In the genomic region with DNA sequence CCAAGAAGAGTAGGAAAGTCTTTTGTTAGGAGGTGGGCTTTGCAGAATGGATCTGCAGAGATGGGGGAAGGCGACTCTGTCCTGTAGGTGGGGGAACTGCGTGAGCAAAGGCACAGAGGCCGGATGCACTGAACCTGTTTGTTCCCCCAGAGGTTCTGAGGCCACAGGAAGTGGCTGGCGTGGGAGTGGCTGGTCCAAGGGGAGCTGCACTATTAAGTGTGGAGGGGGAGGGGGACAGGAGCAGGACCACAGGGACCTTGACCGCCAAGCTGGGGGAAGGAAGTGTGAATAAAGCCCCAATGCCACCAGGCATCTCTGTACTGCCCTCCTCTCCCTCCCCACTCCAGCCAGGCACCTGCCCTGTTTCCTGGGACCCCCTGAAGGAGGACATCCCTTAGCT, we compare ENCODE assay signal across 10 cellular contexts. TPM values are rescaled to one million over a fixed set of nuclear protein-coding genes. Genes with fewer than 3 reads are reported as not detected.
DNase-seq lines count a peak whose midpoint lies in the region; ATAC-seq and TF ChIP-seq lines count a peak whose summit lies in the region.
"Had no signal": no experiment of that assay in that cellular context is flagged by ENCODE, and none has a peak within 500 bp of the region (broad histone marks: within the 10 kb centered on the region; RNA-seq: fewer than 3 reads in every experiment).

No MANE protein-coding gene starts in this region.

- in situ Hi-C loops in ACHN (cut with HindIII; ENCODE audit: low pct_ligation_motif_present, low pct_unique_long_range_greater_than_20kb, low sequenced_read_pairs) (no loop called here), G401 (cut with HindIII; ENCODE audit: low sequenced_read_pairs) (no loop called here)

- POLR2A ChIA-PET in T-cell (lab: Charles Lee), result no interaction called here

- peak in 2 of 4 experiments; percentile 61 to 65 for ATAC-seq in T-cell (replicated peaks in 1 of 4)

- peak; percentile 34 for DNase-seq in GDM1 (lab: John Stamatoyannopoulos, UW)
- peak; percentile 65 for DNase-seq in GM20000 (ENCODE audit: low spot score)
- peak in 5 of 34 experiments; percentile 2 to 31 (median 18) for DNase-seq in T-cell
- DNase-seq in lung microvascular endothelial cell (ENCODE audit: low read depth in 2 of 2), result peak; percentile 24 to 30
- DNase-seq in RKO (ENCODE audit: low spot score), result no peak
- no peak for DNase-seq in ACHN
- DNase-seq in head of caudate nucleus, result no peak
- no peak for DNase-seq in G401 (ENCODE audit: low spot score)
- DNase-seq: EL, testis had no signal

- CTCF ChIA-PET in T-cell (lab: Charles Lee), result no interaction called here

- peaks cover 39 to 45% (median 41%) of the 10 kb centered on the region in 3 donors for H3K4me1 Mint-ChIP-seq in T-cell

- peak overlapping the region in 1 of 3 donors; percentile 47 for H3K4me3 Mint-ChIP-seq in T-cell

- H3K27ac Mint-ChIP-seq in T-cell, result peak overlapping the region; percentile 32 to 84

- no peaks in the 10 kb centered on the region for H3K36me3 Mint-ChIP-seq in T-cell

- H3K9me3 Mint-ChIP-seq in T-cell, result no peaks in the 10 kb centered on the region

- TF ChIP-seq CTCF in GM20000 (IDR thresholded peaks at IDR 0.05; ENCODE audit: extremely low read depth, missing control alignments), result no peak

- H3K27me3 Mint-ChIP-seq in T-cell, result peaks cover 0 to 3% of the 10 kb centered on the region in 2 donors

- intact Hi-C loops in head of caudate nucleus (cut with DNase I), result no loop called here

RNA-seq across cellular contexts. Expression of gene CYP11A1, which starts 51.8 kb away (rescaled TPM):
- total RNA-seq in T-cell, result under 1 TPM in 3 of 5 donors, not detected in 2; 0.47 to 0.79 (median 0.49) TPM
- total RNA-seq in lung microvascular endothelial cell, result not detected in 2 replicates
- total RNA-seq in G401 (2014; rRNA removed; shearing (Covaris generic)), result not detected in 2 replicates

Comparison
In these comparisons a context has a peak if more than half of its experiments do, and no peak if none do; other contexts are left out.
1. DNase-seq: peak in GDM1 (single experiment), GM20000 (single experiment) and lung microvascular endothelial cell (2 of 2); none in RKO (single experiment), ACHN (single experiment), head of caudate nucleus (0 of 42) and G401 (single experiment).